1 cellular context compared by ENCODE assay signal in the genomic region with DNA sequence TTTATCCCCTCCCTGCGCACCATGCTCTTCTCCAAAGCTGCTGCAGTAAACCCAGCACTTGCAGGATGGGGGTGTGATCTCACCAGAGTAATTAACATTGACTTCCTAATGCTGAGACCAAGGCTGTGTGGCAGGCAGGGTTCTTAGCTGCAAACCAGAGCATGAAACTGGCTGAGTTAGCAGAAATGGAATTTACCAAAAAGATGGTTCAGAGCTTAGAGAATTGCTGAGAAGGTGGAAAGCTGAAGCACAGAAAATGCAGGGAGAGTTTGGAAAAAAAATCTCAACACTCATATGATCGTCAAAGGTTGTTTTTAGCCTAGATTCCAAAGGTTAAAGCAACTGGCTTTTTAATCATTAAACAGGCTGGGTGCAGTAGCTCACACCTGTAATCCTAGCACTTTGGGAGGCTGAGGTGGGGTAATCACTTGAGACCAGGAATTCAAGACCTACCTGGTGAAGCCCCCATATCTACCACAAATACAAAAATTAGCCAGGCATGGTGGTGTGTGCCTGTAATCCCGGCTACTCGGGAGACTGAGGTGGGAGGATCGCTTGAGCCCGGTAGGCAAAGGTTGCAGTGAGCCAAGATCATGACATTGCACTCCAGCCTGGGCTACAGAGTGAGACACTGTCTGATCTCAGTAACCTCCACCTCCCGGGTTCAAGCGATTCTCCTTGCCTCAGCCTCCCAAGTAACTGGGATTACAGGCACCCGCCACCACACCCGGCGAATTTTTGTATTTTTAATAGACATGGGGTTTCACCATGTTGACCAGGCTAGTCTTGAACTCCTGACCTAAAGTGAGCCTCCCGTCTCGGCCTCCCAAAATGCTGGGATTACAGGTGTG.
TF ChIP-seq lines count a peak whose summit lies in the region.

No MANE protein-coding gene starts in this region.

TF ChIP-seq in HepG2, 621 proteins besides CTCF, POLR2A, EP300 and RAD21 (continued from another document and continues in another):
- TF ChIP-seq, protein P1, sequence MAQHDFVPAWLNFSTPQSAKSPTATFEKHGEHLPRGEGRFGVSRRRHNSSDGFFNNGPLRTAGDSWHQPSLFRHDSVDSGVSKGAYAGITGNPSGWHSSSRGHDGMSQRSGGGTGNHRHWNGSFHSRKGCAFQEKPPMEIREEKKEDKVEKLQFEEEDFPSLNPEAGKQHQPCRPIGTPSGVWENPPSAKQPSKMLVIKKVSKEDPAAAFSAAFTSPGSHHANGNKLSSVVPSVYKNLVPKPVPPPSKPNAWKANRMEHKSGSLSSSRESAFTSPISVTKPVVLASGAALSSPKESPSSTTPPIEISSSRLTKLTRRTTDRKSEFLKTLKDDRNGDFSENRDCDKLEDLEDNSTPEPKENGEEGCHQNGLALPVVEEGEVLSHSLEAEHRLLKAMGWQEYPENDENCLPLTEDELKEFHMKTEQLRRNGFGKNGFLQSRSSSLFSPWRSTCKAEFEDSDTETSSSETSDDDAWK (CRISPR knock-in tag; IDR thresholded peaks at IDR 0.05) = no peak
- TF ChIP-seq NR1H2 (CRISPR knock-in tag; IDR thresholded peaks at IDR 0.05; ENCODE audit: borderline replicate concordance, low read depth) = no peak
- no peak for TF ChIP-seq XBP1 (CRISPR knock-in tag; IDR thresholded peaks at IDR 0.05)
- no peak for TF ChIP-seq SMARCE1 (IDR thresholded peaks at IDR 0.05; ENCODE audit: borderline replicate concordance)
- no peak for TF ChIP-seq HNRNPLL (IDR thresholded peaks at IDR 0.05; ENCODE audit: low read depth, low read length, poor library complexity, severe bottlenecking)
- TF ChIP-seq ZNF225 (CRISPR knock-in tag; IDR thresholded peaks at IDR 0.05) = 0 out of 2 replicates have a peak, but pooled peaks have one; percentile 15
- TF ChIP-seq, protein P2, sequence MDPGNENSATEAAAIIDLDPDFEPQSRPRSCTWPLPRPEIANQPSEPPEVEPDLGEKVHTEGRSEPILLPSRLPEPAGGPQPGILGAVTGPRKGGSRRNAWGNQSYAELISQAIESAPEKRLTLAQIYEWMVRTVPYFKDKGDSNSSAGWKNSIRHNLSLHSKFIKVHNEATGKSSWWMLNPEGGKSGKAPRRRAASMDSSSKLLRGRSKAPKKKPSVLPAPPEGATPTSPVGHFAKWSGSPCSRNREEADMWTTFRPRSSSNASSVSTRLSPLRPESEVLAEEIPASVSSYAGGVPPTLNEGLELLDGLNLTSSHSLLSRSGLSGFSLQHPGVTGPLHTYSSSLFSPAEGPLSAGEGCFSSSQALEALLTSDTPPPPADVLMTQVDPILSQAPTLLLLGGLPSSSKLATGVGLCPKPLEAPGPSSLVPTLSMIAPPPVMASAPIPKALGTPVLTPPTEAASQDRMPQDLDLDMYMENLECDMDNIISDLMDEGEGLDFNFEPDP (CRISPR knock-in tag; conservative IDR thresholded peaks at IDR 0.05) = no peak
- TF ChIP-seq, protein P3, sequence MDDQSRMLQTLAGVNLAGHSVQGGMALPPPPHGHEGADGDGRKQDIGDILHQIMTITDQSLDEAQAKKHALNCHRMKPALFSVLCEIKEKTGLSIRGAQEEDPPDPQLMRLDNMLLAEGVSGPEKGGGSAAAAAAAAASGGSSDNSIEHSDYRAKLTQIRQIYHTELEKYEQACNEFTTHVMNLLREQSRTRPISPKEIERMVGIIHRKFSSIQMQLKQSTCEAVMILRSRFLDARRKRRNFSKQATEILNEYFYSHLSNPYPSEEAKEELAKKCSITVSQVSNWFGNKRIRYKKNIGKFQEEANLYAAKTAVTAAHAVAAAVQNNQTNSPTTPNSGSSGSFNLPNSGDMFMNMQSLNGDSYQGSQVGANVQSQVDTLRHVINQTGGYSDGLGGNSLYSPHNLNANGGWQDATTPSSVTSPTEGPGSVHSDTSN (CRISPR knock-in tag; IDR thresholded peaks at IDR 0.05; ENCODE audit: borderline replicate concordance) = no peak
- TF ChIP-seq SIN3B (IDR thresholded peaks at IDR 0.05; ENCODE audit: low read length) = no peak
- no peak for TF ChIP-seq JARID2 (CRISPR knock-in tag; IDR thresholded peaks at IDR 0.05; ENCODE audit: insufficient replicate concordance)
- no peak for TF ChIP-seq ZNF605 (CRISPR knock-in tag; IDR thresholded peaks at IDR 0.05)
- peak; percentile 22; the same call in 1 of the 2 replicates for TF ChIP-seq RXRB (CRISPR knock-in tag; IDR thresholded peaks at IDR 0.05; ENCODE audit: borderline replicate concordance)
- no peak for TF ChIP-seq SP5 (CRISPR knock-in tag; IDR thresholded peaks at IDR 0.05; ENCODE audit: borderline replicate concordance, low read depth)
- peak in 1 of 2 experiments; percentile 39; a peak in 1 of 4 replicates for TF ChIP-seq KLF16 (CRISPR knock-in tag; IDR thresholded peaks at IDR 0.05)
- TF ChIP-seq, protein P4, sequence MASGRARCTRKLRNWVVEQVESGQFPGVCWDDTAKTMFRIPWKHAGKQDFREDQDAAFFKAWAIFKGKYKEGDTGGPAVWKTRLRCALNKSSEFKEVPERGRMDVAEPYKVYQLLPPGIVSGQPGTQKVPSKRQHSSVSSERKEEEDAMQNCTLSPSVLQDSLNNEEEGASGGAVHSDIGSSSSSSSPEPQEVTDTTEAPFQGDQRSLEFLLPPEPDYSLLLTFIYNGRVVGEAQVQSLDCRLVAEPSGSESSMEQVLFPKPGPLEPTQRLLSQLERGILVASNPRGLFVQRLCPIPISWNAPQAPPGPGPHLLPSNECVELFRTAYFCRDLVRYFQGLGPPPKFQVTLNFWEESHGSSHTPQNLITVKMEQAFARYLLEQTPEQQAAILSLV (CRISPR knock-in tag; IDR thresholded peaks at IDR 0.05; ENCODE audit: borderline replicate concordance) = no peak
- TF ChIP-seq ZNF180 (CRISPR knock-in tag; IDR thresholded peaks at IDR 0.05; ENCODE audit: borderline replicate concordance, low read depth) = 0 out of 2 replicates have a peak, but pooled peaks have one; percentile 56
- TF ChIP-seq CBX2 (IDR thresholded peaks at IDR 0.05; ENCODE audit: low read depth, low read length) = no peak
- TF ChIP-seq CBX2 (CRISPR knock-in tag; IDR thresholded peaks at IDR 0.05; ENCODE audit: low read depth) = no peak
- TF ChIP-seq, protein P5, sequence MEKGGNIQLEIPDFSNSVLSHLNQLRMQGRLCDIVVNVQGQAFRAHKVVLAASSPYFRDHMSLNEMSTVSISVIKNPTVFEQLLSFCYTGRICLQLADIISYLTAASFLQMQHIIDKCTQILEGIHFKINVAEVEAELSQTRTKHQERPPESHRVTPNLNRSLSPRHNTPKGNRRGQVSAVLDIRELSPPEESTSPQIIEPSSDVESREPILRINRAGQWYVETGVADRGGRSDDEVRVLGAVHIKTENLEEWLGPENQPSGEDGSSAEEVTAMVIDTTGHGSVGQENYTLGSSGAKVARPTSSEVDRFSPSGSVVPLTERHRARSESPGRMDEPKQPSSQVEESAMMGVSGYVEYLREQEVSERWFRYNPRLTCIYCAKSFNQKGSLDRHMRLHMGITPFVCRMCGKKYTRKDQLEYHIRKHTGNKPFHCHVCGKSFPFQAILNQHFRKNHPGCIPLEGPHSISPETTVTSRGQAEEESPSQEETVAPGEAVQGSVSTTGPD (CRISPR knock-in tag; IDR thresholded peaks at IDR 0.05) = no peak
- TF ChIP-seq, protein P6, sequence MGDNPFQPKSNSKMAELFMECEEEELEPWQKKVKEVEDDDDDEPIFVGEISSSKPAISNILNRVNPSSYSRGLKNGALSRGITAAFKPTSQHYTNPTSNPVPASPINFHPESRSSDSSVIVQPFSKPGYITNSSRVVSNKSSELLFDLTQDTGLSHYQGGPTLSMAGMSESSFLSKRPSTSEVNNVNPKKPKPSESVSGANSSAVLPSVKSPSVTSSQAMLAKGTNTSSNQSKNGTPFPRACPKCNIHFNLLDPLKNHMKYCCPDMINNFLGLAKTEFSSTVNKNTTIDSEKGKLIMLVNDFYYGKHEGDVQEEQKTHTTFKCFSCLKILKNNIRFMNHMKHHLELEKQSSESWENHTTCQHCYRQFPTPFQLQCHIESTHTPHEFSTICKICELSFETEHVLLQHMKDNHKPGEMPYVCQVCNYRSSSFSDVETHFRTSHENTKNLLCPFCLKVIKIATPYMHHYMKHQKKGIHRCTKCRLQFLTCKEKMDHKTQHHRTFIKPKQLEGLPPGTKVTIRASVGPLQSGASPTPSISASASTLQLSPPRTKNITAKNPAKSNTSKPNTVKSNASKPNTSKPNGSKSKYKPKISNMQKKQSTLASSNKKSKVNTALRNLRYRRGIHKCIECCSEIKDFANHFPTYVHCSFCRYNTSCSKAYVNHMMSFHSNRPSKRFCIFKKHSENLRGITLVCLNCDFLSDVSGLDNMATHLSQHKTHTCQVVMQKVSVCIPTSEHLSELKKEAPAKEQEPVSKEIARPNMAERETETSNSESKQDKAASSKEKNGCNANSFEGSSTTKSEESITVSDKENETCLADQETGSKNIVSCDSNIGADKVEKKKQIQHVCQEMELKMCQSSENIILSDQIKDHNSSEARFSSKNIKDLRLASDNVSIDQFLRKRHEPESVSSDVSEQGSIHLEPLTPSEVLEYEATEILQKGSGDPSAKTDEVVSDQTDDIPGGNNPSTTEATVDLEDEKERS (CRISPR knock-in tag; IDR thresholded peaks at IDR 0.05) = peak; percentile 91; the same call in 1 of the 2 replicates
- TF ChIP-seq ZNF557 (CRISPR knock-in tag; IDR thresholded peaks at IDR 0.05) = peak; percentile 94
- TF ChIP-seq, protein P7, sequence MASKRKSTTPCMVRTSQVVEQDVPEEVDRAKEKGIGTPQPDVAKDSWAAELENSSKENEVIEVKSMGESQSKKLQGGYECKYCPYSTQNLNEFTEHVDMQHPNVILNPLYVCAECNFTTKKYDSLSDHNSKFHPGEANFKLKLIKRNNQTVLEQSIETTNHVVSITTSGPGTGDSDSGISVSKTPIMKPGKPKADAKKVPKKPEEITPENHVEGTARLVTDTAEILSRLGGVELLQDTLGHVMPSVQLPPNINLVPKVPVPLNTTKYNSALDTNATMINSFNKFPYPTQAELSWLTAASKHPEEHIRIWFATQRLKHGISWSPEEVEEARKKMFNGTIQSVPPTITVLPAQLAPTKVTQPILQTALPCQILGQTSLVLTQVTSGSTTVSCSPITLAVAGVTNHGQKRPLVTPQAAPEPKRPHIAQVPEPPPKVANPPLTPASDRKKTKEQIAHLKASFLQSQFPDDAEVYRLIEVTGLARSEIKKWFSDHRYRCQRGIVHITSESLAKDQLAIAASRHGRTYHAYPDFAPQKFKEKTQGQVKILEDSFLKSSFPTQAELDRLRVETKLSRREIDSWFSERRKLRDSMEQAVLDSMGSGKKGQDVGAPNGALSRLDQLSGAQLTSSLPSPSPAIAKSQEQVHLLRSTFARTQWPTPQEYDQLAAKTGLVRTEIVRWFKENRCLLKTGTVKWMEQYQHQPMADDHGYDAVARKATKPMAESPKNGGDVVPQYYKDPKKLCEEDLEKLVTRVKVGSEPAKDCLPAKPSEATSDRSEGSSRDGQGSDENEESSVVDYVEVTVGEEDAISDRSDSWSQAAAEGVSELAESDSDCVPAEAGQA (IDR thresholded peaks at IDR 0.05; ENCODE audit: low read depth) = 0 out of 2 replicates have a peak, but pooled peaks have one; percentile 40
- TF ChIP-seq, protein P7 (CRISPR knock-in tag; IDR thresholded peaks at IDR 0.05; ENCODE audit: borderline replicate concordance) = peak; percentile 83; the same call in 1 of the 2 replicates
- no peak for TF ChIP-seq RFX1 (IDR thresholded peaks at IDR 0.05)
- TF ChIP-seq, protein P8, sequence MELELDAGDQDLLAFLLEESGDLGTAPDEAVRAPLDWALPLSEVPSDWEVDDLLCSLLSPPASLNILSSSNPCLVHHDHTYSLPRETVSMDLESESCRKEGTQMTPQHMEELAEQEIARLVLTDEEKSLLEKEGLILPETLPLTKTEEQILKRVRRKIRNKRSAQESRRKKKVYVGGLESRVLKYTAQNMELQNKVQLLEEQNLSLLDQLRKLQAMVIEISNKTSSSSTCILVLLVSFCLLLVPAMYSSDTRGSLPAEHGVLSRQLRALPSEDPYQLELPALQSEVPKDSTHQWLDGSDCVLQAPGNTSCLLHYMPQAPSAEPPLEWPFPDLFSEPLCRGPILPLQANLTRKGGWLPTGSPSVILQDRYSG (CRISPR knock-in tag; IDR thresholded peaks at IDR 0.05) = peak; percentile 38; the same call in 1 of the 2 replicates
- peak; percentile 56; the same call in 1 of the 2 replicates for TF ChIP-seq BRD4 (CRISPR knock-in tag; IDR thresholded peaks at IDR 0.05)
- TF ChIP-seq HHEX (CRISPR knock-in tag; IDR thresholded peaks at IDR 0.05) = no peak; the same call in 1 of the 2 replicates
- TF ChIP-seq ZNF883 (CRISPR knock-in tag; IDR thresholded peaks at IDR 0.05; ENCODE audit: not compliant biosample characterization) = no peak
- TF ChIP-seq GFI1 (CRISPR knock-in tag; IDR thresholded peaks at IDR 0.05; ENCODE audit: borderline replicate concordance) = peak; percentile 97
- TF ChIP-seq RELA (CRISPR knock-in tag; IDR thresholded peaks at IDR 0.05) = peak; percentile 12; the same call in 1 of the 2 replicates
- TF ChIP-seq, protein P9, sequence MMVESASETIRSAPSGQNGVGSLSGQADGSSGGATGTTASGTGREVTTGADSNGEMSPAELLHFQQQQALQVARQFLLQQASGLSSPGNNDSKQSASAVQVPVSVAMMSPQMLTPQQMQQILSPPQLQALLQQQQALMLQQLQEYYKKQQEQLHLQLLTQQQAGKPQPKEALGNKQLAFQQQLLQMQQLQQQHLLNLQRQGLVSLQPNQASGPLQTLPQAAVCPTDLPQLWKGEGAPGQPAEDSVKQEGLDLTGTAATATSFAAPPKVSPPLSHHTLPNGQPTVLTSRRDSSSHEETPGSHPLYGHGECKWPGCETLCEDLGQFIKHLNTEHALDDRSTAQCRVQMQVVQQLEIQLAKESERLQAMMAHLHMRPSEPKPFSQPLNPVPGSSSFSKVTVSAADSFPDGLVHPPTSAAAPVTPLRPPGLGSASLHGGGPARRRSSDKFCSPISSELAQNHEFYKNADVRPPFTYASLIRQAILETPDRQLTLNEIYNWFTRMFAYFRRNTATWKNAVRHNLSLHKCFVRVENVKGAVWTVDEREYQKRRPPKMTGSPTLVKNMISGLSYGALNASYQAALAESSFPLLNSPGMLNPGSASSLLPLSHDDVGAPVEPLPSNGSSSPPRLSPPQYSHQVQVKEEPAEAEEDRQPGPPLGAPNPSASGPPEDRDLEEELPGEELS (CRISPR knock-in tag; IDR thresholded peaks at IDR 0.05) = peak; percentile 75
- peak; percentile 69 for TF ChIP-seq HOXA3 (CRISPR knock-in tag; IDR thresholded peaks at IDR 0.05)
- peak; percentile 93 for TF ChIP-seq PHF21A (CRISPR knock-in tag; IDR thresholded peaks at IDR 0.05)
- no peak for TF ChIP-seq ZKSCAN1 (IDR thresholded peaks at IDR 0.05; ENCODE audit: low read length)
- no peak for TF ChIP-seq ZNF160 (CRISPR knock-in tag; IDR thresholded peaks at IDR 0.05)
- TF ChIP-seq NR2F1 (CRISPR knock-in tag; IDR thresholded peaks at IDR 0.05) = no peak; a peak in 2 of 4 replicates
- peak; percentile 74; the same call in 1 of the 2 replicates for TF ChIP-seq ZNF572 (CRISPR knock-in tag; IDR thresholded peaks at IDR 0.05)
- TF ChIP-seq HDAC1 (CRISPR knock-in tag; IDR thresholded peaks at IDR 0.05) = peak; percentile 63
